Comparison of ENCODE assay signal across 5 cellular contexts in genomic region chr9:112512377-112512776, GRCh38. TPM values are rescaled to one million over a fixed set of nuclear protein-coding genes. Genes with fewer than 3 reads are reported as not detected.
DNase-seq lines count a peak whose midpoint lies in the region; ATAC-seq, FAIRE-seq and TF ChIP-seq lines count a peak whose summit lies in the region.
"Not testable (repeated sequence)": the region's sequence is repeated elsewhere in the genome, so short reads cannot be mapped to it uniquely, and the experiment has no call there.

No MANE protein-coding gene starts in this region.

- TF ChIP-seq EP300 in K562 (IDR thresholded peaks at IDR 0.05; ENCODE audit: low read length); H1 (IDR thresholded peaks at IDR 0.05; ENCODE audit: borderline replicate concordance in 1 of 2, low read depth in 2 of 2, low read length in 2 of 2): not testable (repeated sequence)

- not testable (repeated sequence) for H3K79me1 ChIP-seq in H1 (ENCODE audit: low read depth, low read length)

- not testable (repeated sequence) for H3K4me3 ChIP-seq in K562; H1 (ENCODE audit: extremely low read depth in 1 of 4, insufficient read depth in 2 of 4, low read depth in 3 of 4, low read length in 4 of 4)

- H3K27ac ChIP-seq in K562 (ENCODE audit: extremely low read depth, low read depth, low read length) = peak overlapping the region; percentile 13; the same call in 2 of the 3 replicates
- not testable (repeated sequence) for H3K27ac ChIP-seq in H1 (ENCODE audit: low read depth, low read length)

- not testable (repeated sequence) for H2BK5ac ChIP-seq in H1 (ENCODE audit: low read depth, low read length)

- H2BK12ac ChIP-seq in H1 (ENCODE audit: low read depth, low read length) = not testable (repeated sequence)

- in situ Hi-C loops in K562 (cut with MboI) = not testable (repeated sequence)

- not testable (repeated sequence) for H3K9me3 Mint-ChIP-seq in progenitor cell of endocrine pancreas (ENCODE audit: low read depth)

- H3K23ac ChIP-seq in H1 (ENCODE audit: insufficient read length) = not testable (repeated sequence)

- POLR2A ChIA-PET in K562 (lab: Yijun Ruan, JAX); H1 (lab: Charles Lee; ENCODE audit: partially characterized antibody): not testable (repeated sequence)

- H2AFZ ChIP-seq in K562 (ENCODE audit: low read depth, low read length); H1 (ENCODE audit: low read length): not testable (repeated sequence)

- H3K27ac Mint-ChIP-seq in progenitor cell of endocrine pancreas = peak overlapping the region; percentile 90

- TF ChIP-seq RAD21 in K562 (CRISPR knock-in tag; conservative IDR thresholded peaks at IDR 0.05 in 1 of 2, IDR thresholded peaks at IDR 0.05 in 1 of 2); H1 (IDR thresholded peaks at IDR 0.05 in 1 of 2, conservative IDR thresholded peaks at IDR 0.05 in 1 of 2; ENCODE audit: low read depth in 2 of 2, low read length in 2 of 2): not testable (repeated sequence)

- H3K9me1 ChIP-seq in K562 (ENCODE audit: control insufficient read depth, insufficient read depth, low read length) = not testable (repeated sequence)

- not testable (repeated sequence) for H2AK5ac ChIP-seq in H1 (ENCODE audit: low read depth, low read length)

- not testable (repeated sequence) for H2BK20ac ChIP-seq in H1 (ENCODE audit: low read length)

- not testable (repeated sequence) for H3K4me2 ChIP-seq in K562 (ENCODE audit: insufficient read depth, low read length); H1 (ENCODE audit: insufficient read depth in 1 of 2, low read depth in 2 of 2, low read length in 2 of 2)

- CTCF ChIA-PET in K562 (lab: Yijun Ruan, JAX; ENCODE audit: low intra/inter-chr PET ratio) = not testable (repeated sequence)
- CTCF ChIA-PET in H1 (lab: Charles Lee; ENCODE audit: partially characterized antibody) = interaction anchor here (0.6 kb wide), 1 partner anchor 392 kb away, joined by 3 read pairs; no protein-coding TSS in a partner anchor

- DNase-seq in GM12891 (ENCODE audit: insufficient read length, low spot score); HTR-8/SVneo (ENCODE audit: insufficient read length, low spot score); K562 (ENCODE audit: extremely low read depth in 1 of 4, low spot score in 3 of 4); H1 (ENCODE audit: low read depth in 1 of 2, low spot score in 2 of 2); progenitor cell of endocrine pancreas (ENCODE audit: low spot score, unreplicated experiment): not testable (repeated sequence)

- H3K36me3 Mint-ChIP-seq in progenitor cell of endocrine pancreas (ENCODE audit: insufficient read depth) = not testable (repeated sequence)

- not testable (repeated sequence) for TF ChIP-seq POLR2A in GM12891 (IDR thresholded peaks at IDR 0.05; ENCODE audit: low read depth, low read length); K562 (conservative IDR thresholded peaks at IDR 0.05); H1 (IDR thresholded peaks at IDR 0.05; ENCODE audit: control extremely low read depth in 1 of 2, low read depth in 2 of 2, low read length in 2 of 2)

- H3K4ac ChIP-seq in H1 (replicated peaks; ENCODE audit: insufficient read length, low read depth, low read length) = not testable (repeated sequence)

- H3K79me2 ChIP-seq in K562 (ENCODE audit: control insufficient read depth, insufficient read depth, low read length) = peaks cover 51% of the 10 kb centered on the region
- peaks cover 13 to 66% of the 10 kb centered on the region in 2 experiments; a peak in 3 of 4 replicates for H3K79me2 ChIP-seq in H1 (ENCODE audit: control insufficient read depth in 1 of 2, insufficient read depth in 2 of 2, low read length in 2 of 2)

- not testable (repeated sequence) for H3K9me3 ChIP-seq in K562 (replicated peaks; ENCODE audit: control insufficient read depth, insufficient read depth, low read depth, low read length); H1 (ENCODE audit: insufficient read depth in 2 of 2, low read depth in 1 of 2, low read length in 1 of 2)

- H2BK120ac ChIP-seq in H1 (replicated peaks; ENCODE audit: low read depth, low read length) = not testable (repeated sequence)

- not testable (repeated sequence) for H3K27me3 Mint-ChIP-seq in progenitor cell of endocrine pancreas

- intact Hi-C loops in K562 (cut with micrococcal nuclease) = not testable (repeated sequence)

- not testable (repeated sequence) for H4K91ac ChIP-seq in H1 (replicated peaks; ENCODE audit: insufficient read length, low read length)

- H4K8ac ChIP-seq in H1 (ENCODE audit: extremely low read depth, insufficient read depth, low read length) = not testable (repeated sequence)

- peak; percentile 82 for ATAC-seq in K562

- H3K4me1 Mint-ChIP-seq in progenitor cell of endocrine pancreas (ENCODE audit: low read depth) = not testable (repeated sequence)

- peak; percentile 9 for FAIRE-seq in GM12891 (lab: Jason Lieb, UNC)
- peak; percentile 68 for FAIRE-seq in HTR-8/SVneo (lab: Jason Lieb, UNC)
- FAIRE-seq in K562 (lab: Jason Lieb, UNC) = peak; percentile 94
- FAIRE-seq in H1 (lab: Jason Lieb, UNC) = peak; percentile 70

- not testable (repeated sequence) for BruUV-seq in K562 (replicated peaks; lab: Mats Ljungman, UMichigan)

- H3K27me3 ChIP-seq in K562 (ENCODE audit: control insufficient read depth in 2 of 2, insufficient read depth in 2 of 2, low read length in 2 of 2); H1 (replicated peaks in 1 of 4; ENCODE audit: control insufficient read depth in 3 of 4, extremely low read depth in 1 of 4, insufficient read depth in 3 of 4, low read length in 3 of 4): not testable (repeated sequence)

- not testable (repeated sequence) for H4K5ac ChIP-seq in H1 (ENCODE audit: insufficient read length, low read depth, low read length)

- H3K56ac ChIP-seq in H1 (replicated peaks; ENCODE audit: insufficient read length, low read depth, low read length) = not testable (repeated sequence)

- H3K14ac ChIP-seq in H1 (ENCODE audit: insufficient read length) = not testable (repeated sequence)

- not testable (repeated sequence) for H4K20me1 ChIP-seq in K562 (replicated peaks; ENCODE audit: control insufficient read depth, insufficient read depth, low read length); H1 (replicated peaks in 1 of 2; ENCODE audit: control insufficient read depth in 1 of 2, insufficient read depth in 2 of 2, low read length in 2 of 2)

- H3K9ac ChIP-seq in K562 (ENCODE audit: insufficient read depth in 1 of 2, low read depth in 2 of 2, low read length in 2 of 2); H1 (replicated peaks in 1 of 4; ENCODE audit: extremely low read depth in 1 of 4, low read depth in 3 of 4, low read length in 3 of 4): not testable (repeated sequence)

- WGBS in K562 (ENCODE audit: insufficient coverage, low coverage, missing lambda C conversion rate) = 15% methylated on average over 2 of the region's 4 CpGs
- WGBS in H1 (ENCODE audit: extremely low coverage in 1 of 2, insufficient coverage in 1 of 2, insufficient read length in 1 of 2, insufficient replicate concordance in 2 of 2, low coverage in 1 of 2, low lambda C conversion rate in 2 of 2, missing lambda C conversion rate in 1 of 2), 2 experiments = 94% methylated on average over 2 of the region's 4 CpGs; no CpG with 5 or more reads in 1 of the 2 experiments

- H3K4me1 ChIP-seq in K562 (replicated peaks in 1 of 2; ENCODE audit: control insufficient read depth in 2 of 2, insufficient read depth in 2 of 2, low read length in 2 of 2) = peaks cover 0 to 13% of the 10 kb centered on the region in 2 experiments; a peak in 1 of 5 replicates
- H3K4me1 ChIP-seq in H1 (replicated peaks in 1 of 4; ENCODE audit: control insufficient read depth in 3 of 4, insufficient read depth in 4 of 4, low read length in 3 of 4) = not testable (repeated sequence)

- H3K36me3 ChIP-seq in K562 (ENCODE audit: control insufficient read depth, insufficient read depth, low read length); H1 (ENCODE audit: control insufficient read depth in 2 of 4, insufficient read depth in 4 of 4, low read length in 3 of 4): not testable (repeated sequence)

- H3K4me3 Mint-ChIP-seq in progenitor cell of endocrine pancreas (ENCODE audit: low read depth) = not testable (repeated sequence)

- not testable (repeated sequence) for TF ChIP-seq CTCF in K562 (IDR thresholded peaks at IDR 0.05 in 2 of 3, conservative IDR thresholded peaks at IDR 0.05 in 1 of 3; ENCODE audit: insufficient read depth in 2 of 3, low read depth in 1 of 3, low read length in 3 of 3); H1 (IDR thresholded peaks at IDR 0.05; ENCODE audit: control extremely low read depth in 1 of 3, insufficient read depth in 1 of 3, low read depth in 1 of 3, low read length in 3 of 3); progenitor cell of endocrine pancreas (IDR thresholded peaks at IDR 0.05; ENCODE audit: unreplicated experiment)

- H2BK15ac ChIP-seq in H1 (ENCODE audit: low read length) = not testable (repeated sequence)

- not testable (repeated sequence) for H3K18ac ChIP-seq in H1 (ENCODE audit: extremely low read depth, low read length)

- H3K23me2 ChIP-seq in H1 (ENCODE audit: low read depth, low read length) = not testable (repeated sequence)

RNA-seq across cellular contexts. Expression of gene KIAA1958, which starts 25.8 kb away (rescaled TPM):
- 2.4 TPM for polyA plus RNA-seq in GM12891 (2012; ENCODE audit: low read depth, missing spikeins)
- 49.8 and 66.2 TPM in 2 replicates for total RNA-seq in K562 (2011; cell fraction: chromatin; rRNA removed; ENCODE audit: low replicate concordance)
- total RNA-seq in K562 (2011; cell fraction: nucleolus; rRNA removed) = 22.5 and 29.5 TPM in 2 replicates
- total RNA-seq in K562 (2011; cell fraction: nucleoplasm; rRNA removed) = 30.6 and 35.2 TPM in 2 replicates
- total RNA-seq in K562 (2014; rRNA removed) (5.8 and 5.9 TPM in 2 replicates), K562 (2014; rRNA removed; fragmentation: Illumina TruSeq; extraction: Trizol) (10.2 and 10.8 TPM in 2 replicates), K562 (2015; rRNA removed; fragmentation: Illumina TruSeq; extraction: Trizol) (10.1 TPM in 2 replicates), K562 (2021) (14.4 and 16.0 TPM in 2 replicates), progenitor cell of endocrine pancreas (51.1 and 55.3 TPM in 2 replicates)
- polyA plus RNA-seq in K562 (2011; rRNA removed) (10.5 and 13.2 TPM in 2 replicates), K562 (2014; fragmentation: Illumina TruSeq; extraction: Trizol) (11.6 and 12.8 TPM in 2 replicates), K562 (2014; fragmentation: Nextera tagmentation; extraction: Ambion mirVana) (1 to 10 TPM; 1.1 to 2.6 TPM), K562 (2014; rRNA removed) (5.2 and 5.9 TPM in 2 replicates), H1 (2011; rRNA removed) (11.4 and 13.1 TPM in 2 replicates)
- polyA plus RNA-seq in K562 (2011; cell fraction: cytosol; rRNA removed) = 8.3 and 14.3 TPM in 2 replicates
- polyA plus RNA-seq in K562 (2011; cell fraction: nucleus; rRNA removed) = 17.4 and 19.9 TPM in 2 replicates
- polyA plus RNA-seq in K562 (2012) = 5.3 and 6.2 TPM in 2 replicates
- 52.8 and 56.9 TPM in 2 replicates for polyA minus RNA-seq in K562 (2011; rRNA and poly(A)+ RNA removed)
- polyA minus RNA-seq in K562 (2011; cell fraction: cytosol; rRNA and poly(A)+ RNA removed) = 33.8 and 39.5 TPM in 2 replicates
- polyA minus RNA-seq in K562 (2011; cell fraction: nucleus; rRNA and poly(A)+ RNA removed) = 24.6 and 45.3 TPM in 2 replicates
- total RNA-seq in H1 (2021; fragmentation: NEBNext Ultra II Directional; extraction: Animal tissue kit (Norgen Biotek cat#: 25700)) = 39.9 and 43.8 TPM in 2 replicates
- polyA plus RNA-seq in H1 (2011; cell fraction: cytosol; rRNA removed) = 10.4 TPM
- polyA plus RNA-seq in H1 (2011; cell fraction: nucleus; rRNA removed) = 30.5 TPM
- 9.7 to 16.0 TPM (median 13.3 TPM) in 4 replicates for polyA plus RNA-seq in H1 (2012, experiment 1 of 2)
- 1.6 TPM for polyA plus RNA-seq in H1 (2012, experiment 2 of 2)
- 11.6 TPM for polyA plus RNA-seq in H1 (2013, experiment 1 of 2)
- 11.6 TPM for polyA plus RNA-seq in H1 (2013, experiment 2 of 2)
- 136 and 138 TPM in 2 replicates for polyA minus RNA-seq in H1 (2011; rRNA and poly(A)+ RNA removed)
- polyA minus RNA-seq in H1 (2011; cell fraction: cytosol; rRNA and poly(A)+ RNA removed) = 46.7 TPM
- polyA minus RNA-seq in H1 (2011; cell fraction: nucleus; rRNA and poly(A)+ RNA removed) = 123 TPM
